In genomic region chr13:93144031-93144430, GRCh38 we compare ENCODE assay signal across 20 cellular contexts.
DNase-seq lines count a peak whose midpoint lies in the region; ATAC-seq, FAIRE-seq and TF ChIP-seq lines count a peak whose summit lies in the region.
"Had no signal": no experiment of that assay in that cellular context is flagged by ENCODE, and none has a peak within 500 bp of the region (broad histone marks: within the 10 kb centered on the region; RNA-seq: fewer than 3 reads in every experiment).

No MANE protein-coding gene starts in this region.

- no peak overlapping the region for H3K4me3 ChIP-seq in mucosa of descending colon
- no peak overlapping the region for H3K4me3 ChIP-seq in aorta (ENCODE audit: low read length in 2 of 2)
- H3K4me3 ChIP-seq: A549 had no signal

- WGBS in aorta, 2 donors = 40 to 45% methylated on average over 4 of the region's 4 CpGs

- intact Hi-C loops in mucosa of descending colon (cut with DNase I, micrococcal nuclease) (no loop called here), aorta (cut with DNase I) (no loop called here)

- DNase-seq in H54 (ENCODE audit: insufficient read length, low spot score) = no peak
- DNase-seq in astrocyte of the hippocampus (ENCODE audit: low read depth, low spot score) = peak; percentile 70
- DNase-seq in mucosa of descending colon = no peak
- DNase-seq in activated naive CD8-positive, alpha-beta T cell treated with anti-CD3 and anti-CD28 coated beads for 36 hours = no peak
- no peak for DNase-seq in stimulated activated CD4-positive, alpha-beta T cell treated with anti-CD3 and anti-CD28 coated beads, Interleukin-4, amount 100 ng/mL, for 4 hours
- DNase-seq in aorta = no peak
- DNase-seq: 8988T; C1 segment of cervical spinal cord; Calu3; CD4-positive, alpha-beta memory T cell; COR-L47; DMS53; DMS79 treated with DMSO at 0.1 percent for 48 hours; GOT3; H7; HCEC 1CT had no signal

- H3K27me3 ChIP-seq in aorta (ENCODE audit: control insufficient read depth in 1 of 2, insufficient read depth in 2 of 2, low read length in 1 of 2) = no peaks in the 10 kb centered on the region

- no peaks in the 10 kb centered on the region for H3K36me3 Mint-ChIP-seq in activated naive CD8-positive, alpha-beta T cell treated with anti-CD3 and anti-CD28 coated beads for 36 hours
- H3K36me3 Mint-ChIP-seq: CD4-positive, alpha-beta memory T cell had no signal

- H3K36me3 ChIP-seq in mucosa of descending colon (ENCODE audit: low read depth) = no peaks in the 10 kb centered on the region
- no peaks in the 10 kb centered on the region for H3K36me3 ChIP-seq in aorta (ENCODE audit: control insufficient read depth in 1 of 2, insufficient read depth in 2 of 2, low read length in 1 of 2)

- no peak overlapping the region for H3K27ac Mint-ChIP-seq in activated naive CD8-positive, alpha-beta T cell treated with anti-CD3 and anti-CD28 coated beads for 36 hours
- H3K27ac Mint-ChIP-seq: CD4-positive, alpha-beta memory T cell had no signal

- ATAC-seq in mucosa of descending colon = peak; percentile 63
- no peak for ATAC-seq in aorta (ENCODE audit: low FRiP score)
- ATAC-seq: A549 had no signal

- no peak for TF ChIP-seq POLR2A in H54 (IDR thresholded peaks at IDR 0.05; ENCODE audit: low read depth, low read length)

- TF ChIP-seq CTCF in VCaP (conservative IDR thresholded peaks at IDR 0.05) (no peak), mucosa of descending colon (IDR thresholded peaks at IDR 0.05) (no peak)

- H3K4me3 Mint-ChIP-seq in activated naive CD8-positive, alpha-beta T cell treated with anti-CD3 and anti-CD28 coated beads for 36 hours = no peak overlapping the region
- H3K4me3 Mint-ChIP-seq: CD4-positive, alpha-beta memory T cell had no signal

- H3K9me3 Mint-ChIP-seq in activated naive CD8-positive, alpha-beta T cell treated with anti-CD3 and anti-CD28 coated beads for 36 hours = peaks cover 3% of the 10 kb centered on the region

- FAIRE-seq in H54 (lab: Jason Lieb, UNC) = peak; percentile 86
- FAIRE-seq: A549, G401.6, GM12892 had no signal

- H3K4me1 Mint-ChIP-seq in activated naive CD8-positive, alpha-beta T cell treated with anti-CD3 and anti-CD28 coated beads for 36 hours = no peaks in the 10 kb centered on the region
- H3K4me1 Mint-ChIP-seq: CD4-positive, alpha-beta memory T cell had no signal

- H3K4me1 ChIP-seq in mucosa of descending colon (ENCODE audit: low read depth) = no peaks in the 10 kb centered on the region
- H3K4me1 ChIP-seq in aorta (ENCODE audit: control insufficient read depth in 1 of 2, insufficient read depth in 2 of 2, low read length in 2 of 2) = no peaks in the 10 kb centered on the region
- H3K4me1 ChIP-seq: A549 had no signal

- no peaks in the 10 kb centered on the region for H3K27me3 Mint-ChIP-seq in activated naive CD8-positive, alpha-beta T cell treated with anti-CD3 and anti-CD28 coated beads for 36 hours
- H3K27me3 Mint-ChIP-seq: CD4-positive, alpha-beta memory T cell had no signal

- H3K9me3 ChIP-seq in mucosa of descending colon = no peaks in the 10 kb centered on the region
- H3K9me3 ChIP-seq in aorta (ENCODE audit: control insufficient read depth, low read length) = peaks cover 1% of the 10 kb centered on the region
- H3K9me3 ChIP-seq: A549 had no signal

- peak overlapping the region; percentile 19; the same call in 1 of the 2 replicates for H3K27ac ChIP-seq in VCaP
- no peak overlapping the region for H3K27ac ChIP-seq in aorta (ENCODE audit: low read depth in 1 of 2, low read length in 2 of 2)
- H3K27ac ChIP-seq: A549 had no signal
